In genomic region chr2:7097353-7097895, GRCh38 we compare ENCODE assay signal across 8 cellular contexts.
A peak's percentile ranks its signal among the peaks of the same experiment; 100 is the strongest.
DNase-seq lines count a peak whose midpoint lies in the region; ATAC-seq and TF ChIP-seq lines count a peak whose summit lies in the region.

No MANE protein-coding gene starts in this region.

- H3K36me3 ChIP-seq in WERI-Rb-1 (no peaks in the 10 kb centered on the region), breast epithelium (no peaks in the 10 kb centered on the region)

- H3K27me3 ChIP-seq in WERI-Rb-1 (ENCODE audit: insufficient read depth, low read depth, severe bottlenecking) (no peaks in the 10 kb centered on the region), breast epithelium (no peaks in the 10 kb centered on the region)

- DNase-seq in AG08395 (ENCODE audit: low spot score) (peak; percentile 74), NCI-H2107 treated with DMSO at 0.1 percent for 48 hours (lab: John Stamatoyannopoulos, UW; ENCODE audit: unreplicated experiment) (peak; percentile 77), WERI-Rb-1 (peak; percentile 89), breast epithelium (ENCODE audit: low spot score in 2 of 2) (peak; percentile 29 to 74), islet precursor cell (peak; percentile 80)
- DNase-seq in stimulated activated CD4-positive, alpha-beta T cell treated with anti-CD3 and anti-CD28 coated beads, Interleukin-1b, Interleukin-23, amount 100 ng/mL, for 1 hour (ENCODE audit: low read depth in 2 of 2), result peak; percentile 29 to 58

- H3K4me3 ChIP-seq in WERI-Rb-1 (ENCODE audit: low read depth, low read length) (peak overlapping the region; percentile 27), breast epithelium (peak overlapping the region in 2 of 3 donors; percentile 1 to 35)

- H3K4me1 ChIP-seq in breast epithelium, result no peaks in the 10 kb centered on the region

- intact Hi-C loops in breast epithelium (cut with DNase I; ENCODE audit: low total_unique reads), result no loop called here

- ATAC-seq in GM18867 (IDR thresholded peaks at IDR 0.05; ENCODE audit: unreplicated experiment), result peak; percentile 89
- ATAC-seq in HG03066 (IDR thresholded peaks at IDR 0.05; ENCODE audit: low read depth, unreplicated experiment), result peak; percentile 94

- H3K27ac ChIP-seq in WERI-Rb-1 (peak overlapping the region; percentile 65), breast epithelium (no peak overlapping the region)

- peak; percentile 100 for TF ChIP-seq CTCF in WERI-Rb-1 (IDR thresholded peaks at IDR 0.05; ENCODE audit: low read depth, low read length)
- peak; percentile 81 to 89 (median 87) for TF ChIP-seq CTCF in breast epithelium (IDR thresholded peaks at IDR 0.05)

- H3K9me3 ChIP-seq in WERI-Rb-1 (ENCODE audit: severe bottlenecking) (no peaks in the 10 kb centered on the region), breast epithelium (no peaks in the 10 kb centered on the region)

- TF ChIP-seq POLR2A in breast epithelium (IDR thresholded peaks at IDR 0.05), result no peak
